Comparison of ENCODE assay signal across 8 cellular contexts in genomic region chr9:33263936-33264472, GRCh38. TPM values are rescaled to one million over a fixed set of nuclear protein-coding genes. Genes with fewer than 3 reads are reported as not detected.
A peak's percentile ranks its signal among the peaks of the same experiment; 100 is the strongest.
DNase-seq lines count a peak whose midpoint lies in the region; ATAC-seq and TF ChIP-seq lines count a peak whose summit lies in the region.

No MANE protein-coding gene starts in this region.

- H3K27ac ChIP-seq in WERI-Rb-1 (peak overlapping the region; percentile 91), cingulate gyrus (ENCODE audit: low read depth, low read length) (peak overlapping the region; percentile 73), right lobe of liver (peak overlapping the region; percentile 75 to 82 (median 76))

- H3K9me3 ChIP-seq in WERI-Rb-1 (ENCODE audit: severe bottlenecking) (no peaks in the 10 kb centered on the region), right lobe of liver (no peaks in the 10 kb centered on the region)

- DNase-seq in D341Med (ENCODE audit: low spot score) (peak; percentile 55), WERI-Rb-1 (peak; percentile 27), right lobe of liver (peak; percentile 63 to 76 (median 71)), DMS153 treated with DMSO at 0.1 percent for 48 hours (lab: John Stamatoyannopoulos, UW; ENCODE audit: unreplicated experiment) (no peak)
- peak; percentile 26 to 29 for DNase-seq in stimulated activated CD4-positive, alpha-beta T cell treated with anti-CD3 and anti-CD28 coated beads, Interleukin-4, amount 100 ng/mL, for 4 hours

- peaks cover 75% of the 10 kb centered on the region for H3K36me3 ChIP-seq in WERI-Rb-1
- H3K36me3 ChIP-seq in right lobe of liver: peaks cover 0 to 59% (median 22%) of the 10 kb centered on the region in 4 donors

- intact Hi-C loops in right lobe of liver (cut with DNase I): no loop called here

- 0% methylated on average over 8 of the region's 42 CpGs for WGBS in right lobe of liver (ENCODE audit: insufficient coverage, low coverage, low lambda C conversion rate, missing lambda C conversion rate)

- no peak for TF ChIP-seq POLR2A in right lobe of liver (IDR thresholded peaks at IDR 0.05)

- H3K4me3 ChIP-seq in WERI-Rb-1 (ENCODE audit: low read depth, low read length) (peak overlapping the region; percentile 95), right lobe of liver (peak overlapping the region; percentile 64 to 97 (median 95))

- TF ChIP-seq CTCF in WERI-Rb-1 (IDR thresholded peaks at IDR 0.05; ENCODE audit: low read depth, low read length) (no peak), right lobe of liver (IDR thresholded peaks at IDR 0.05) (no peak)

- peaks cover 0 to 16% (median 7%) of the 10 kb centered on the region in 4 donors for H3K4me1 ChIP-seq in right lobe of liver

- ATAC-seq in GM19467 (IDR thresholded peaks at IDR 0.05; ENCODE audit: unreplicated experiment): peak; percentile 26
- peak; percentile 35 for ATAC-seq in HG03571 (IDR thresholded peaks at IDR 0.05; ENCODE audit: unreplicated experiment)
- peak; percentile 4 to 18 (median 10) for ATAC-seq in right lobe of liver

- no peaks in the 10 kb centered on the region for H3K27me3 ChIP-seq in WERI-Rb-1 (ENCODE audit: insufficient read depth, low read depth, severe bottlenecking)
- no peaks in the 10 kb centered on the region for H3K27me3 ChIP-seq in right lobe of liver

RNA-seq across cellular contexts. Expression of gene BAG1, which starts 0.5 kb away (rescaled TPM):
- 10 to 100 TPM; 28.8 to 42.6 (median 38.1) TPM for total RNA-seq in right lobe of liver

RNA-seq across cellular contexts. Expression of gene CHMP5, which starts 0.8 kb away (rescaled TPM):
- 10 to 100 TPM; 19.7 to 30.3 (median 26.0) TPM for total RNA-seq in right lobe of liver

RNA-seq across cellular contexts. Expression of gene SPINK4, which starts 24.0 kb away (rescaled TPM):
- not detected for total RNA-seq in right lobe of liver

RNA-seq across cellular contexts. Expression of gene NFX1, which starts 26.3 kb away (rescaled TPM):
- 10 to 100 TPM; 22.6 to 29.2 (median 24.8) TPM for total RNA-seq in right lobe of liver
